ENCODE assay signal across 1 cellular context in genomic region chr19:48501961-48502719, GRCh38.
TF ChIP-seq lines count a peak whose summit lies in the region.

No MANE protein-coding gene starts in this region.

TF ChIP-seq in K562, 482 proteins besides CTCF, POLR2A, EP300 and RAD21 (continued from another document):
- TF ChIP-seq TFAP4 (CRISPR knock-in tag; IDR thresholded peaks at IDR 0.05; ENCODE audit: borderline replicate concordance) (no peak), CTCFL (IDR thresholded peaks at IDR 0.05; ENCODE audit: borderline replicate concordance, insufficient read depth, low read depth, low read length, poor library complexity, severe bottlenecking) (no peak), CREM (IDR thresholded peaks at IDR 0.05; ENCODE audit: low read depth) (0 out of 2 replicates have a peak, but pooled peaks have one; percentile 32), NR4A1 (CRISPR knock-in tag; IDR thresholded peaks at IDR 0.05) (no peak), NR4A1 (tag; IDR thresholded peaks at IDR 0.05) (no peak), ATF3 (IDR thresholded peaks at IDR 0.05) (no peak), ATF3 (CRISPR knock-in tag; conservative IDR thresholded peaks at IDR 0.05) (no peak), NRF1 (conservative IDR thresholded peaks at IDR 0.05 in 1 of 2, IDR thresholded peaks at IDR 0.05 in 1 of 2) (peak; percentile 46 to 47; a peak in 3 of 4 replicates), KAT2B (IDR thresholded peaks at IDR 0.05; ENCODE audit: low read depth, low read length) (no peak), ZNF76 (CRISPR knock-in tag; IDR thresholded peaks at IDR 0.05; ENCODE audit: borderline replicate concordance) (no peak), GTF2A2 (tag; IDR thresholded peaks at IDR 0.05) (no peak), HINFP (tag; conservative IDR thresholded peaks at IDR 0.05; ENCODE audit: low read depth) (no peak), ETV6 (IDR thresholded peaks at IDR 0.05; ENCODE audit: borderline replicate concordance in 1 of 2, low read depth in 2 of 2, low read length in 1 of 2) (no peak), ETV6 (CRISPR knock-in tag; IDR thresholded peaks at IDR 0.05; ENCODE audit: borderline replicate concordance) (no peak), TEAD4 (IDR thresholded peaks at IDR 0.05; ENCODE audit: low read length) (no peak), TEAD4 (CRISPR knock-in tag; IDR thresholded peaks at IDR 0.05; ENCODE audit: borderline replicate concordance) (no peak), PKNOX1 (IDR thresholded peaks at IDR 0.05) (peak; percentile 76), KDM2B (CRISPR knock-in tag; IDR thresholded peaks at IDR 0.05) (no peak), AFF4 (CRISPR knock-in tag; IDR thresholded peaks at IDR 0.05) (no peak), ATF2 (CRISPR knock-in tag; IDR thresholded peaks at IDR 0.05) (no peak), MXD1 (CRISPR knock-in tag; IDR thresholded peaks at IDR 0.05; ENCODE audit: borderline replicate concordance, poor library complexity, severe bottlenecking) (no peak), CTBP1 (IDR thresholded peaks at IDR 0.05; ENCODE audit: borderline replicate concordance) (peak; percentile 51; the same call in 1 of the 2 replicates), ZBTB5 (IDR thresholded peaks at IDR 0.05) (no peak), SAP30 (IDR thresholded peaks at IDR 0.05; ENCODE audit: borderline replicate concordance, insufficient read depth, low read depth, low read length, poor library complexity, severe bottlenecking) (peak; percentile 38), BACH1 (tag; IDR thresholded peaks at IDR 0.05) (no peak), PRDM10 (IDR thresholded peaks at IDR 0.05; ENCODE audit: partially characterized antibody) (peak; percentile 89), SIRT6 (IDR thresholded peaks at IDR 0.05; ENCODE audit: low read depth, low read length) (no peak), RBBP5 (IDR thresholded peaks at IDR 0.05; ENCODE audit: borderline replicate concordance, insufficient read depth, low read length, poor library complexity, severe bottlenecking) (peak; percentile 33), ARHGAP35 (IDR thresholded peaks at IDR 0.05; ENCODE audit: partially characterized antibody) (no peak)
